In the genomic region with DNA sequence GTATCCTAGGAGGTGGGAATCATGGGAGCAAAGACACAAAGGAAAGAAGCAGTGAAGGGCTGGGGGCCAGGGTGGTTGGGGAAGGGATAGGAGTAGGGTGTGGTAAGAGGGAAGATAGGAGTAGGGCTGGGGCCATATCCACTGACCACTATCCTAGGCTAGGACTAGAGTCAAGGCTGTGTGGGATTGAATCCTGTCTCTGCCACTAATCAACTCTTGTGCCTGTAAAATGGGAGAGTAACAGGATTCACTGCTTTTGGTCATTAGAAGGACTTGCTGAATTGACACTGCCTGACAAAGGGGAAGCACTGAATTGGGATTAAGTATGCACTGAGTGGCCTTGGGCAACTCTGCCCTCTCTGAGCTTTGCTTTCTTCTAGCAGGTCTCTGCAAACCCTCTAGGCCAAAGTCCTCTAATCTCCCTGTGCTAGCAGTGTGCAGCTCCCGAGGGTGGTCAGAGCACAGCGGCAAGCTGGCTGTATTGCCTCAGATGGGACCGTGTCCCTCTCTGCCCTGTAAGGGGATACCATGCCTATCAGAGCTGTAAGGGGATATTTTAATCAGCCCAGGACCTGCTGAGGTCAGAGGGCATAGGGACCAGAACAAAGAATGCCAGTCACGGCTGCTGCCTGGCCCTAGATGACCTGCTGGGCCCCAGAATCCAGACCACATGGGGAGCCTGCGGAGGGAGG, we compare ENCODE assay signal across 1 cellular context.
TF ChIP-seq lines count a peak whose summit lies in the region.

No MANE protein-coding gene starts in this region.

TF ChIP-seq in HepG2, 621 proteins besides CTCF, POLR2A, EP300 and RAD21 (continued from another document):
- peak; percentile 73 for TF ChIP-seq ZNF629 (CRISPR knock-in tag; conservative IDR thresholded peaks at IDR 0.05)
- peak; percentile 23; the same call in 1 of the 2 replicates for TF ChIP-seq PAXIP1 (CRISPR knock-in tag; conservative IDR thresholded peaks at IDR 0.05)
- TF ChIP-seq CBX5 (CRISPR knock-in tag; IDR thresholded peaks at IDR 0.05; ENCODE audit: borderline replicate concordance), result peak; percentile 19; the same call in 1 of the 2 replicates
- peak; percentile 55; the same call in 1 of the 2 replicates for TF ChIP-seq ZNF331 (CRISPR knock-in tag; IDR thresholded peaks at IDR 0.05)
- TF ChIP-seq HNF4G (IDR thresholded peaks at IDR 0.05; ENCODE audit: borderline replicate concordance, low read depth, low read length), result peak; percentile 57
- no peak for TF ChIP-seq HNF4G (CRISPR knock-in tag; IDR thresholded peaks at IDR 0.05; ENCODE audit: borderline replicate concordance, low read depth)
- peak; percentile 85 for TF ChIP-seq PITX1 (CRISPR knock-in tag; IDR thresholded peaks at IDR 0.05)
- TF ChIP-seq SIX4 (CRISPR knock-in tag; IDR thresholded peaks at IDR 0.05), result peak; percentile 43; the same call in 1 of the 2 replicates
- TF ChIP-seq ZNF235 (CRISPR knock-in tag; IDR thresholded peaks at IDR 0.05; ENCODE audit: borderline replicate concordance), result no peak
- peak; percentile 86; the same call in 1 of the 2 replicates for TF ChIP-seq THRA (CRISPR knock-in tag; IDR thresholded peaks at IDR 0.05; ENCODE audit: borderline replicate concordance)
- peak; percentile 26; the same call in 1 of the 2 replicates for TF ChIP-seq NR2F6 (IDR thresholded peaks at IDR 0.05)
- TF ChIP-seq NR2F6 (CRISPR knock-in tag; IDR thresholded peaks at IDR 0.05), result no peak
- no peak for TF ChIP-seq THYN1 (CRISPR knock-in tag; IDR thresholded peaks at IDR 0.05; ENCODE audit: borderline replicate concordance, low read depth)
- no peak for TF ChIP-seq SOX13 (IDR thresholded peaks at IDR 0.05)
- TF ChIP-seq SOX13 (CRISPR knock-in tag; conservative IDR thresholded peaks at IDR 0.05 in 1 of 2, IDR thresholded peaks at IDR 0.05 in 1 of 2), result 0 out of 4 replicates have a peak, but pooled peaks of 1 of the 2 experiments have one; percentile 32
- no peak for TF ChIP-seq KDM4B (CRISPR knock-in tag; IDR thresholded peaks at IDR 0.05)
- peak; percentile 83 for TF ChIP-seq RXRA (CRISPR knock-in tag; IDR thresholded peaks at IDR 0.05)
- no peak for TF ChIP-seq TRAFD1 (CRISPR knock-in tag; IDR thresholded peaks at IDR 0.05; ENCODE audit: borderline replicate concordance)
- TF ChIP-seq ZNF343 (CRISPR knock-in tag; IDR thresholded peaks at IDR 0.05), result peak; percentile 100
- no peak for TF ChIP-seq PTBP1 (IDR thresholded peaks at IDR 0.05; ENCODE audit: low read depth, low read length, poor library complexity, severe bottlenecking)
- peak; percentile 91 for TF ChIP-seq HNF4A (CRISPR knock-in tag; IDR thresholded peaks at IDR 0.05)
- TF ChIP-seq ZMYM3 (CRISPR knock-in tag; IDR thresholded peaks at IDR 0.05), result peak; percentile 71; the same call in 1 of the 2 replicates
- TF ChIP-seq KDM1A (CRISPR knock-in tag; IDR thresholded peaks at IDR 0.05), result peak; percentile 10; the same call in 1 of the 2 replicates
- TF ChIP-seq RCOR2 (CRISPR knock-in tag; IDR thresholded peaks at IDR 0.05), result no peak
- no peak for TF ChIP-seq HDAC1 (CRISPR knock-in tag; IDR thresholded peaks at IDR 0.05)
- TF ChIP-seq ZNF549 (CRISPR knock-in tag; IDR thresholded peaks at IDR 0.05), result peak; percentile 91
- 0 out of 2 replicates have a peak, but pooled peaks have one; percentile 19 for TF ChIP-seq ZNF12 (CRISPR knock-in tag; IDR thresholded peaks at IDR 0.05)
- 0 out of 2 replicates have a peak, but pooled peaks have one; percentile 70 for TF ChIP-seq ZNF280D (CRISPR knock-in tag; IDR thresholded peaks at IDR 0.05)
